Comparison of ENCODE assay signal across 28 cellular contexts in genomic region chr2:108199726-108200125, GRCh38. TPM values are rescaled to one million over a fixed set of nuclear protein-coding genes. Genes with fewer than 3 reads are reported as not detected.
DNase-seq lines count a peak whose midpoint lies in the region; ATAC-seq, FAIRE-seq and TF ChIP-seq lines count a peak whose summit lies in the region.
"Had no signal": no experiment of that assay in that cellular context is flagged by ENCODE, and none has a peak within 500 bp of the region (broad histone marks: within the 10 kb centered on the region; RNA-seq: fewer than 3 reads in every experiment).

No MANE protein-coding gene starts in this region.

- CTCF ChIA-PET in IMR-90 (lab: Yijun Ruan, JAX), result interaction anchor here (1.1 kb wide), 1 partner anchor 20 kb away, joined by 3 read pairs; no protein-coding TSS in a partner anchor

- no peaks in the 10 kb centered on the region for H3K27me3 ChIP-seq in IMR-90 (ENCODE audit: control insufficient read depth, insufficient read depth, low read length)
- no peaks in the 10 kb centered on the region for H3K27me3 ChIP-seq in keratinocyte (ENCODE audit: control insufficient read depth, extremely low read depth, insufficient read depth, low read length)
- H3K27me3 ChIP-seq: esophagus squamous epithelium, left lung, suprapubic skin had no signal

- no peak overlapping the region for H4K5ac ChIP-seq in IMR-90 (ENCODE audit: low read depth, low read length)

- H3K79me2 ChIP-seq in keratinocyte (ENCODE audit: control insufficient read depth, insufficient read depth, low read length), result no peaks in the 10 kb centered on the region

- no TSS peak for BruUV-seq in IMR-90 (replicated peaks; lab: Mats Ljungman, UMichigan)

- FAIRE-seq in keratinocyte (lab: Jason Lieb, UNC), result peak; percentile 76
- FAIRE-seq: GM12891 had no signal

- peak; percentile 32 for DNase-seq in AG10803 (ENCODE audit: low read depth)
- peak; percentile 28 for DNase-seq in IMR-90
- DNase-seq in astrocyte of the hippocampus (ENCODE audit: low read depth, low spot score), result peak; percentile 17
- peak; percentile 55 for DNase-seq in keratinocyte (ENCODE audit: low read depth, low spot score)
- DNase-seq in foreskin fibroblast, result no peak
- no peak for DNase-seq in stimulated activated naive CD8-positive, alpha-beta T cell treated with anti-CD3 and anti-CD28 coated beads, Interleukin-15, Interleukin-2, amounts not matched to agents 100 U/mL and 50 U/mL, for 24 hours
- no peak for DNase-seq in GM19240 (ENCODE audit: insufficient read length, low spot score)
- no peak for DNase-seq in anterior cingulate cortex (lab: John Stamatoyannopoulos, UW)
- DNase-seq: effector memory CD4-positive, alpha-beta T cell; esophagus squamous epithelium; left lung; NCI-H1105 treated with DMSO at 0.1 percent for 48 hours; NCI-H2107; NCI-H510A; stimulated activated CD4-positive, alpha-beta T cell treated with anti-CD3 and anti-CD28 coated beads, Interleukin-1b, Interleukin-23, amount 100 ng/mL, for 48 hours had no signal

- no peak overlapping the region for H4K91ac ChIP-seq in IMR-90 (ENCODE audit: insufficient read depth, low read depth, low read length)

- H2BK15ac ChIP-seq in IMR-90 (ENCODE audit: low read depth, low read length), result no peak overlapping the region

- TF ChIP-seq CTCF in AG10803 (conservative IDR thresholded peaks at IDR 0.05; ENCODE audit: low read length) (no peak), IMR-90 (conservative IDR thresholded peaks at IDR 0.05; ENCODE audit: low read depth, low read length) (no peak), keratinocyte (optimal IDR thresholded peaks at IDR 0.05 in 1 of 3, IDR thresholded peaks at IDR 0.05 in 1 of 3, conservative IDR thresholded peaks at IDR 0.05 in 1 of 3; ENCODE audit: extremely low read depth in 1 of 3, insufficient read depth in 2 of 3, low read length in 3 of 3) (no peak), foreskin fibroblast (IDR thresholded peaks at IDR 0.05; ENCODE audit: low read depth, low read length) (no peak)

- H3K4me2 ChIP-seq in IMR-90 (ENCODE audit: low read depth, low read length) (no peak overlapping the region), keratinocyte (ENCODE audit: control insufficient read depth, extremely low read depth, insufficient read depth, low read depth, low read length) (peak overlapping the region; percentile 6)

- no peak overlapping the region for H3K56ac ChIP-seq in IMR-90 (ENCODE audit: extremely low read depth, insufficient read depth, low read length)

- H3K9me1 ChIP-seq in IMR-90 (ENCODE audit: insufficient read depth, low read length) (no peaks in the 10 kb centered on the region), keratinocyte (ENCODE audit: control insufficient read depth, extremely low read depth, insufficient read depth, low read length) (no peaks in the 10 kb centered on the region)

- in situ Hi-C loops in IMR-90 (cut with MboI; ENCODE audit: low sequenced_read_pairs), result loop anchor here (25.0 kb wide), 1 partner anchor 1562 kb away; no protein-coding TSS in a partner anchor

- no peak overlapping the region for H3K14ac ChIP-seq in IMR-90 (replicated peaks; ENCODE audit: low read depth, low read length)

- no peak overlapping the region for H3K27ac ChIP-seq in IMR-90 (ENCODE audit: insufficient read depth, low read length)
- H3K27ac ChIP-seq in keratinocyte (ENCODE audit: control insufficient read depth, insufficient read depth, low read length), result no peak overlapping the region
- H3K27ac ChIP-seq: esophagus squamous epithelium, left lung, prostate gland, skin epidermis, suprapubic skin had no signal

- H3K4me1 ChIP-seq in IMR-90 (ENCODE audit: control insufficient read depth, insufficient read depth, low read length), result no peaks in the 10 kb centered on the region
- no peaks in the 10 kb centered on the region for H3K4me1 ChIP-seq in keratinocyte (ENCODE audit: control insufficient read depth, extremely low read depth, insufficient read depth, low read length)
- H3K4me1 ChIP-seq: esophagus squamous epithelium, left lung, prostate gland, suprapubic skin had no signal

- no peak for TF ChIP-seq RAD21 in IMR-90 (IDR thresholded peaks at IDR 0.05; ENCODE audit: low read length)

- H3K9ac ChIP-seq in IMR-90 (ENCODE audit: low read depth, low read length), result no peak overlapping the region
- no peak overlapping the region for H3K9ac ChIP-seq in keratinocyte (ENCODE audit: control insufficient read depth, extremely low read depth, insufficient read depth, low read length)

- H3K4me3 ChIP-seq in AG10803 (ENCODE audit: low read length) (no peak overlapping the region), IMR-90 (ENCODE audit: insufficient read depth, low read depth, low read length) (no peak overlapping the region), keratinocyte (ENCODE audit: control insufficient read depth in 2 of 3, extremely low read depth in 1 of 3, insufficient read depth in 2 of 3, low read depth in 1 of 3, low read length in 3 of 3) (no peak overlapping the region), foreskin fibroblast (ENCODE audit: low read depth in 1 of 2, low read length in 2 of 2) (no peak overlapping the region)
- H3K4me3 ChIP-seq: esophagus squamous epithelium, left lung, prostate gland, skin epidermis, suprapubic skin had no signal

- no peak overlapping the region for H2BK120ac ChIP-seq in IMR-90 (ENCODE audit: low read depth, low read length)

- H3K79me1 ChIP-seq in IMR-90 (ENCODE audit: low read depth in 1 of 2, low read length in 2 of 2), result no peaks in the 10 kb centered on the region

- H2AFZ ChIP-seq in IMR-90 (replicated peaks; ENCODE audit: low read length, poor library complexity) (no peak overlapping the region), keratinocyte (ENCODE audit: control insufficient read depth, low read length) (no peak overlapping the region)

- H4K20me1 ChIP-seq in IMR-90 (ENCODE audit: insufficient read depth, low read length), result no peaks in the 10 kb centered on the region
- no peaks in the 10 kb centered on the region for H4K20me1 ChIP-seq in keratinocyte (ENCODE audit: control insufficient read depth, extremely low read depth, insufficient read depth, low read length)

- no peak overlapping the region for H2AK5ac ChIP-seq in IMR-90 (ENCODE audit: low read depth, low read length)

- no peak for ATAC-seq in IMR-90 (ENCODE audit: low read depth)
- no peak for ATAC-seq in stimulated activated naive CD8-positive, alpha-beta T cell treated with anti-CD3 and anti-CD28 coated beads, Interleukin-15, Interleukin-2, amounts not matched to agents 100 U/mL and 50 U/mL, for 24 hours
- ATAC-seq: activated naive CD4-positive, alpha-beta T cell treated with anti-CD3 and anti-CD28 coated beads, Interleukin-2, amount 50 U/mL, for 72 hours; activated T-helper 17 cell treated with anti-CD3 and anti-CD28 coated beads, Interleukin-2, amount 50 U/mL, for 72 hours; left lung; stimulated activated effector memory CD8-positive, alpha-beta T cell treated with anti-CD3 and anti-CD28 coated beads, Interleukin-12 subunit alpha, Interleukin-12 subunit beta, amount 100 ng/mL, for 72 hours had no signal

- POLR2A ChIA-PET in IMR-90 (lab: Charles Lee; ENCODE audit: unreplicated experiment), result no interaction called here

- no peak overlapping the region for H2BK5ac ChIP-seq in IMR-90 (ENCODE audit: low read depth, low read length, poor library complexity, severe bottlenecking)

- no peak overlapping the region for H4K8ac ChIP-seq in IMR-90 (ENCODE audit: low read depth in 2 of 2, low read length in 2 of 2)

- TF ChIP-seq POLR2A in IMR-90 (IDR thresholded peaks at IDR 0.05; ENCODE audit: low read depth, low read length), result no peak

- dilution Hi-C loops in IMR-90 (cut with HindIII; ENCODE audit: low sequenced_read_pairs, unreplicated experiment) (no loop called here), keratinocyte (cut with MboI; ENCODE audit: extremely low pct_ligation_motif_present, low sequenced_read_pairs) (no loop called here)

- intact Hi-C loops in IMR-90 (cut with micrococcal nuclease), result no loop called here

- no peak overlapping the region for H3K4ac ChIP-seq in IMR-90 (ENCODE audit: low read depth, low read length)

- no peak overlapping the region for H2AK9ac ChIP-seq in IMR-90 (replicated peaks; ENCODE audit: low read depth, low read length, poor library complexity)

- no peak overlapping the region for H3K18ac ChIP-seq in IMR-90 (ENCODE audit: low read depth, low read length)

- no peak overlapping the region for H3K23ac ChIP-seq in IMR-90 (ENCODE audit: low read depth, low read length)

- no peaks in the 10 kb centered on the region for H3K36me3 ChIP-seq in IMR-90 (ENCODE audit: control insufficient read depth, insufficient read depth, low read length)
- no peaks in the 10 kb centered on the region for H3K36me3 ChIP-seq in keratinocyte (ENCODE audit: control insufficient read depth in 2 of 2, extremely low read depth in 1 of 2, insufficient read depth in 2 of 2, low read length in 2 of 2)
- H3K36me3 ChIP-seq: esophagus squamous epithelium, left lung, prostate gland, suprapubic skin had no signal

- H2BK20ac ChIP-seq in IMR-90 (ENCODE audit: low read depth, low read length), result no peak overlapping the region

- no peaks in the 10 kb centered on the region for H3K9me3 ChIP-seq in IMR-90 (ENCODE audit: control insufficient read depth, insufficient read depth, low read length)
- peaks cover 2% of the 10 kb centered on the region for H3K9me3 ChIP-seq in keratinocyte (ENCODE audit: control insufficient read depth, low read depth, low read length)
- H3K9me3 ChIP-seq: esophagus squamous epithelium, prostate gland, suprapubic skin had no signal

TF ChIP-seq in IMR-90, 13 proteins besides CTCF, POLR2A, EP300 and RAD21 (continues in another document):
- TF ChIP-seq BHLHE40 (IDR thresholded peaks at IDR 0.05; ENCODE audit: low read depth, low read length) (no peak), SMC3 (IDR thresholded peaks at IDR 0.05; ENCODE audit: low read depth, low read length) (no peak), MAFK (IDR thresholded peaks at IDR 0.05; ENCODE audit: low read depth, low read length) (no peak), FOS (IDR thresholded peaks at IDR 0.05; ENCODE audit: low read depth, low read length) (no peak)

RNA-seq across cellular contexts. Expression of gene SULT1C3, which starts 40.0 kb away (rescaled TPM):
- not detected in 2 replicates for total RNA-seq in IMR-90 (2012; rRNA removed)
- polyA plus RNA-seq in IMR-90 (2012; rRNA removed), result not detected in 2 replicates
- polyA plus RNA-seq in IMR-90 (2012; cell fraction: cytosol; rRNA removed), result not detected in 2 replicates
- not detected in 2 replicates for polyA plus RNA-seq in IMR-90 (2012; cell fraction: nucleus; rRNA removed; ENCODE audit: low replicate concordance)
- polyA plus RNA-seq in keratinocyte, result not detected in 3 replicates
- polyA plus RNA-seq in keratinocyte (2011; ENCODE audit: low read depth), result not detected
- polyA plus RNA-seq in keratinocyte (2011; cell fraction: cytosol; rRNA removed), result not detected in 2 replicates
- polyA plus RNA-seq in keratinocyte (2011; cell fraction: nucleus; rRNA removed), result not detected in 2 replicates
- 0.20 TPM in 1 of 2 replicates, not detected in the other for polyA plus RNA-seq in keratinocyte (2012; ENCODE audit: low replicate concordance)
- not detected in 3 replicates for polyA minus RNA-seq in keratinocyte
- not detected for polyA minus RNA-seq in keratinocyte (2011; cell fraction: cytosol; rRNA and poly(A)+ RNA removed)
- polyA minus RNA-seq in keratinocyte (2011; cell fraction: nucleus; rRNA and poly(A)+ RNA removed), result not detected in 2 replicates
- total RNA-seq: activated naive CD4-positive, alpha-beta T cell treated with anti-CD3 and anti-CD28 coated beads, Interleukin-2, amount 50 U/mL, for 72 hours; activated T-helper 17 cell treated with anti-CD3 and anti-CD28 coated beads, Interleukin-2, amount 50 U/mL, for 72 hours; esophagus squamous epithelium; glomerular endothelial cell; left lung; mononuclear cell; neural crest cell; prostate gland; suprapubic skin; urinary bladder had no signal
- polyA plus RNA-seq: AG04450, CD14-positive monocyte, urinary bladder had no signal

Comparison
In these comparisons a context has a peak if more than half of its experiments do, and no peak if none do; other contexts are left out.
1. DNase-seq: peak in AG10803 (single experiment), IMR-90 (single experiment), astrocyte of the hippocampus (single experiment) and keratinocyte (single experiment); none in foreskin fibroblast (0 of 2), stimulated activated naive CD8-positive, alpha-beta T cell treated with anti-CD3 and anti-CD28 coated beads, Interleukin-15, Interleukin-2, amounts not matched to agents 100 U/mL and 50 U/mL, for 24 hours (single experiment), GM19240 (single experiment) and anterior cingulate cortex (0 of 58).